Comparison of ENCODE assay signal across 9 cellular contexts in the genomic region with DNA sequence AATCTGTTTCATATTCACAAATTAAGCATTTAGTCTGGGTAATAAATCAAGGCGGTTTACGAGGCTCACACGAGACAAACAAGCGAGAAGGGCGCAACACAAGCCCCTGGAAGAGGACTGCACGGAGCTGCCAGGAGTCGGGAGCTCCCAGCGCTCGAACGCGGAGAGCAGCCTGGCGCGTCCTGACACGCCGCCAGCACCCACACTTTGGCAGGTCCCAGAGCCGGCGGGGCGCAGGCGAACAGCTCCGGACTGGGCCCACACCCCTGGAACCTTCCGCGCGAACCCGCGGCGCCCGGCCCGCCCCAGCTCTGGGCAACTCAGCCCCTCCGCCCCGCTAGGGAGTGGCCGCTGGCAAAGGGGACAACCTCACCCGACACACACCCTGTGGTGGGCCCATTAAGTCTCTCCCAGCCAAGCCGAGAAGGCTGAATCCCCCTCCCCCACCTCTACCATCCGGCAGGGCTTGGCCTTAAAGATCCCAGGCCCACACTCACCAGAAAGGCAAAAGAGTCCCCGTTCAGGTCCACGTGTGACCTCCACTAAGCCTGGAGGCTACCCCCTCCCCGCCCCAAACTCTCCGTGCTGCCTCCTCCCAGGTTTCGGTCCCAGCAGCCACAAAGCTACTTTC. TPM values are rescaled to one million over a fixed set of nuclear protein-coding genes. Genes with fewer than 3 reads are reported as not detected.
DNase-seq lines count a peak whose midpoint lies in the region; ATAC-seq, FAIRE-seq and TF ChIP-seq lines count a peak whose summit lies in the region.
"Had no signal": no experiment of that assay in that cellular context is flagged by ENCODE, and none has a peak within 500 bp of the region (broad histone marks: within the 10 kb centered on the region; RNA-seq: fewer than 3 reads in every experiment).

No MANE protein-coding gene starts in this region.

- TF ChIP-seq CTCF in astrocyte of the spinal cord (IDR thresholded peaks at IDR 0.05; ENCODE audit: low read depth, low read length) = no peak
- no peak for TF ChIP-seq CTCF in thoracic aorta (IDR thresholded peaks at IDR 0.05)

- in situ Hi-C loops in astrocyte of the spinal cord (cut with HindIII; ENCODE audit: low sequenced_read_pairs) = no loop called here

- H3K4me3 ChIP-seq in astrocyte of the spinal cord (ENCODE audit: low read depth, low read length) = peak overlapping the region; percentile 36
- peak overlapping the region; percentile 78 for H3K4me3 ChIP-seq in thoracic aorta
- H3K4me3 ChIP-seq in effector memory CD4-positive, alpha-beta T cell (ENCODE audit: insufficient read depth, low read depth, low read length, poor library complexity, severe bottlenecking) = no peak overlapping the region

- ATAC-seq in left colon (peak; percentile 45), thoracic aorta (ENCODE audit: insufficient number of reproducible peaks, low FRiP score, low read depth) (no peak), HG02973 (IDR thresholded peaks at IDR 0.05; ENCODE audit: unreplicated experiment) (no peak)

- DNase-seq in NCI-H524 (lab: John Stamatoyannopoulos, UW) = peak; percentile 52 to 55
- no peak for DNase-seq in NCI-H524 treated with DMSO at 0.1 percent for 48 hours (lab: John Stamatoyannopoulos, UW)
- DNase-seq in astrocyte of the spinal cord (ENCODE audit: low read depth, low spot score) = no peak
- DNase-seq in left colon = peak in 1 of 2 donors; percentile 33
- DNase-seq in thoracic aorta (ENCODE audit: low spot score) = no peak
- DNase-seq in effector memory CD4-positive, alpha-beta T cell = no peak
- DNase-seq in urothelium cell line (ENCODE audit: low spot score) = no peak
- DNase-seq: stimulated activated CD4-positive, alpha-beta T cell treated with anti-CD3 and anti-CD28 coated beads, Interleukin-2, amount 100 ng/mL, for 24 hours had no signal

- H3K9me3 ChIP-seq in thoracic aorta = no peaks in the 10 kb centered on the region
- no peaks in the 10 kb centered on the region for H3K9me3 ChIP-seq in effector memory CD4-positive, alpha-beta T cell (ENCODE audit: control insufficient read depth, low read length)

- FAIRE-seq in urothelium cell line (lab: Jason Lieb, UNC) = no peak

- no peaks in the 10 kb centered on the region for H3K36me3 ChIP-seq in thoracic aorta
- no peaks in the 10 kb centered on the region for H3K36me3 ChIP-seq in effector memory CD4-positive, alpha-beta T cell (ENCODE audit: control insufficient read depth, insufficient read depth, low read length)

- no peak overlapping the region for H3K27ac ChIP-seq in thoracic aorta
- no peak overlapping the region for H3K27ac ChIP-seq in effector memory CD4-positive, alpha-beta T cell (ENCODE audit: insufficient read depth, low read length, poor library complexity, severe bottlenecking)

- intact Hi-C loops in left colon (cut with DNase I, micrococcal nuclease) = no loop called here

- no peaks in the 10 kb centered on the region for H3K27me3 ChIP-seq in thoracic aorta (replicated peaks; ENCODE audit: insufficient read depth)
- H3K27me3 ChIP-seq in effector memory CD4-positive, alpha-beta T cell (replicated peaks; ENCODE audit: control insufficient read depth, insufficient read depth, low read length, poor library complexity, severe bottlenecking) = no peaks in the 10 kb centered on the region

- peaks cover 8 to 32% of the 10 kb centered on the region in 2 donors for H3K4me1 ChIP-seq in thoracic aorta (ENCODE audit: control insufficient read depth in 1 of 2, low read depth in 2 of 2)
- H3K4me1 ChIP-seq in effector memory CD4-positive, alpha-beta T cell (ENCODE audit: control insufficient read depth, insufficient read depth, low read length, poor library complexity, severe bottlenecking) = peaks cover 4% of the 10 kb centered on the region

RNA-seq across cellular contexts. Expression of gene BCOR, which starts 47.4 kb away (rescaled TPM):
- total RNA-seq in left colon (10 to 100 TPM; 19.0 to 24.4 TPM), thoracic aorta (10 to 100 TPM; 28.6 to 30.7 TPM)

Comparison
In these comparisons a context has a peak if more than half of its experiments do, and no peak if none do; other contexts are left out.
1. DNase-seq: peak in NCI-H524 (2 of 2); none in NCI-H524 treated with DMSO at 0.1 percent for 48 hours (single experiment), astrocyte of the spinal cord (single experiment), thoracic aorta (single experiment), effector memory CD4-positive, alpha-beta T cell (0 of 3) and urothelium cell line (single experiment).